ENCODE assay signal across 10 cellular contexts in genomic region chr1:117653732-117654484, GRCh38. TPM values are rescaled to one million over a fixed set of nuclear protein-coding genes. Genes with fewer than 3 reads are reported as not detected.
DNase-seq lines count a peak whose midpoint lies in the region; ATAC-seq and TF ChIP-seq lines count a peak whose summit lies in the region.
"Had no signal": no experiment of that assay in that cellular context is flagged by ENCODE, and none has a peak within 500 bp of the region (broad histone marks: within the 10 kb centered on the region; RNA-seq: fewer than 3 reads in every experiment).

No MANE protein-coding gene starts in this region.

- no peaks in the 10 kb centered on the region for H3K36me3 Mint-ChIP-seq in endodermal cell (ENCODE audit: low read depth)

- no peak overlapping the region for H3K4me3 Mint-ChIP-seq in endodermal cell
- H3K4me3 Mint-ChIP-seq: neural crest cell had no signal

- no peak overlapping the region for H3K27ac Mint-ChIP-seq in endodermal cell

- WGBS in endodermal cell (ENCODE audit: insufficient coverage in 1 of 2, insufficient read length in 1 of 2), 2 experiments, result 88 to 92% methylated on average over 4 to 11 of the region's 11 CpGs

- H3K4me1 ChIP-seq in endodermal cell (ENCODE audit: control insufficient read depth, insufficient read depth, low read length), result no peaks in the 10 kb centered on the region

- no peaks in the 10 kb centered on the region for H3K27me3 ChIP-seq in endodermal cell (ENCODE audit: control insufficient read depth, insufficient read depth, low read length, poor library complexity, severe bottlenecking)

- H3K4me1 Mint-ChIP-seq in endodermal cell, result peaks cover 25% of the 10 kb centered on the region

- no peaks in the 10 kb centered on the region for H3K36me3 ChIP-seq in endodermal cell (ENCODE audit: control insufficient read depth, insufficient read depth, low read length)

- no peak overlapping the region for H3K27ac ChIP-seq in endodermal cell (ENCODE audit: low read depth, low read length)
- H3K27ac ChIP-seq: VCaP had no signal

- no peaks in the 10 kb centered on the region for H3K9me3 Mint-ChIP-seq in endodermal cell
- H3K9me3 Mint-ChIP-seq: neural crest cell had no signal

- no peak for TF ChIP-seq CTCF in endodermal cell (conservative IDR thresholded peaks at IDR 0.05)

- no peak overlapping the region for H3K9ac ChIP-seq in endodermal cell (ENCODE audit: extremely low read depth, low read length, poor library complexity, severe bottlenecking)

- DNase-seq in COLO668 (lab: John Stamatoyannopoulos, UW; ENCODE audit: unreplicated experiment) (peak; percentile 70), NCI-H69 (lab: John Stamatoyannopoulos, UW) (peak; percentile 54), dermis blood vessel endothelial cell (peak; percentile 83), endodermal cell (no peak), NCI-H526 treated with DMSO at 0.1 percent for 48 hours (lab: John Stamatoyannopoulos, UW) (no peak), germinal center (ENCODE audit: low spot score) (no peak), iPS-NIHi7 (ENCODE audit: extremely low spot score) (no peak)

- no peak overlapping the region for H3K4me3 ChIP-seq in endodermal cell (ENCODE audit: low read length)

- H3K9me3 ChIP-seq in endodermal cell (ENCODE audit: control insufficient read depth, low read length), result no peaks in the 10 kb centered on the region

- ATAC-seq in GM21447 (IDR thresholded peaks at IDR 0.05; ENCODE audit: unreplicated experiment), result peak; percentile 3

- H3K27me3 Mint-ChIP-seq in endodermal cell (ENCODE audit: insufficient read depth), result peaks cover 2% of the 10 kb centered on the region

RNA-seq across cellular contexts. Expression of gene TENT5C, which starts 48.1 kb away (rescaled TPM):
- total RNA-seq in dermis blood vessel endothelial cell (0.51 and 0.98 TPM in 2 replicates), endodermal cell (1 to 10 TPM; 1.0 to 1.4 TPM)
- polyA plus RNA-seq in endodermal cell (2013, experiment 1 of 2), result 0.61 TPM
- polyA plus RNA-seq in endodermal cell (2013, experiment 2 of 2), result 0.50 TPM

Comparison
In these comparisons a context has a peak if more than half of its experiments do, and no peak if none do; other contexts are left out.
1. DNase-seq: peak in COLO668 (single experiment), NCI-H69 (single experiment) and dermis blood vessel endothelial cell (single experiment); none in endodermal cell (single experiment), NCI-H526 treated with DMSO at 0.1 percent for 48 hours (single experiment), germinal center (single experiment) and iPS-NIHi7 (single experiment).